ENCODE assay signal across 19 cellular contexts in the genomic region with DNA sequence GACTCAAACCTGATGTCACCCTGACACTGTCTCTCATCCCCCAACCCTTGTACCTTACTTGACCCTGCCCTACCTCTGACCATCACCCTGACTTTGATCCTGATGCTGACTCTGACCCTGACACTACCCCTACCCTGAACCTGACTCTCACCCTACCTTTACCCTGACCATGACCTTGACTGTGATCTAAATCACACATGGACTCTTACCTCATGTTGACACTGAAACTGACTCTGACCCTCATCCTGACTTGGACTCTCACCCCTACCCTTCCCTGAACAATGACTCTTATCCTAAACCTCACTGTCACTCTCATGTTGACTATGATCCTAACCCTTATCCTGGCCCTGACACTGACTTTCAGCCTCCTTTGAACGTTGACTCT.
"Had no signal": no experiment of that assay in that cellular context is flagged by ENCODE, and none has a peak within 500 bp of the region (broad histone marks: within the 10 kb centered on the region; RNA-seq: fewer than 3 reads in every experiment).

No MANE protein-coding gene starts in this region.

- H2AFZ ChIP-seq: hepatocyte had no signal

- DNase-seq: colonic mucosa; dermis blood vessel endothelial cell; foreskin melanocyte; head of caudate nucleus; kidney; left cardiac atrium; left ventricle myocardium superior; naive thymus-derived CD8-positive, alpha-beta T cell; occipital lobe; pancreas; right cardiac atrium; stimulated activated CD4-positive, alpha-beta T cell treated with anti-CD3 and anti-CD28 coated beads, Interleukin-4, amount 100 ng/mL, for 1 hour; stimulated activated CD8-positive, alpha-beta memory T cell treated with anti-CD3 and anti-CD28 coated beads, Interleukin-4, amount 100 ng/mL, for 48 hours; stimulated activated naive B cell treated with anti-CD40 and anti-IgM and Interleukin-4, amounts not matched to agents 10 μg/mL and 1 μg/mL and 100 μg/mL, for 72 hours; uterus had no signal

- H3K27me3 ChIP-seq: colonic mucosa, hepatocyte, pancreas, uterus had no signal

- H3K27ac Mint-ChIP-seq: naive thymus-derived CD8-positive, alpha-beta T cell; progenitor cell of endocrine pancreas; stimulated activated naive B cell treated with anti-CD40 and anti-IgM and Interleukin-4, amounts not matched to agents 10 μg/mL and 1 μg/mL and 100 μg/mL, for 72 hours; type B pancreatic cell had no signal

- H3K9me3 ChIP-seq: colonic mucosa, pancreas, uterus had no signal

- H3K36me3 Mint-ChIP-seq: naive thymus-derived CD8-positive, alpha-beta T cell; stimulated activated naive B cell treated with anti-CD40 and anti-IgM and Interleukin-4, amounts not matched to agents 10 μg/mL and 1 μg/mL and 100 μg/mL, for 72 hours; type B pancreatic cell had no signal

- H3K4me3 Mint-ChIP-seq: naive thymus-derived CD8-positive, alpha-beta T cell; neural crest cell; stimulated activated naive B cell treated with anti-CD40 and anti-IgM and Interleukin-4, amounts not matched to agents 10 μg/mL and 1 μg/mL and 100 μg/mL, for 72 hours; type B pancreatic cell had no signal

- H3K4me1 ChIP-seq: colonic mucosa, pancreas, uterus had no signal

- H3K36me3 ChIP-seq: colonic mucosa, pancreas had no signal

- H3K27ac ChIP-seq: colonic mucosa, hepatocyte, pancreas, uterus had no signal

- H3K9me3 Mint-ChIP-seq: naive thymus-derived CD8-positive, alpha-beta T cell; stimulated activated naive B cell treated with anti-CD40 and anti-IgM and Interleukin-4, amounts not matched to agents 10 μg/mL and 1 μg/mL and 100 μg/mL, for 72 hours; type B pancreatic cell had no signal

- H3K4me2 ChIP-seq: hepatocyte had no signal

- ATAC-seq: left cardiac atrium, left ventricle myocardium superior, pancreas had no signal

- H3K4me1 Mint-ChIP-seq: stimulated activated naive B cell treated with anti-CD40 and anti-IgM and Interleukin-4, amounts not matched to agents 10 μg/mL and 1 μg/mL and 100 μg/mL, for 72 hours had no signal

- H3K4me3 ChIP-seq: colonic mucosa, hepatocyte, pancreas, uterus had no signal
